In genomic region chr6:149483302-149483701, GRCh38 we compare ENCODE assay signal across 13 cellular contexts. TPM values are rescaled to one million over a fixed set of nuclear protein-coding genes. Genes with fewer than 3 reads are reported as not detected.
A peak's percentile ranks its signal among the peaks of the same experiment; 100 is the strongest.
DNase-seq lines count a peak whose midpoint lies in the region; ATAC-seq and TF ChIP-seq lines count a peak whose summit lies in the region.
"Had no signal": no experiment of that assay in that cellular context is flagged by ENCODE, and none has a peak within 500 bp of the region (broad histone marks: within the 10 kb centered on the region; RNA-seq: fewer than 3 reads in every experiment).

No MANE protein-coding gene starts in this region.

- peaks cover 30% of the 10 kb centered on the region for H3K36me3 ChIP-seq in OCI-LY3 (replicated peaks; ENCODE audit: low read depth, low read length)
- no peaks in the 10 kb centered on the region for H3K36me3 ChIP-seq in subcutaneous abdominal adipose tissue (ENCODE audit: control insufficient read depth in 5 of 5, insufficient read depth in 5 of 5, low read length in 5 of 5)
- H3K36me3 ChIP-seq in A673 (ENCODE audit: insufficient read depth, low read length, poor library complexity, severe bottlenecking), result no peaks in the 10 kb centered on the region

- no peaks in the 10 kb centered on the region for H3K27me3 Mint-ChIP-seq in activated T-cell treated with anti-CD3 and anti-CD28 coated beads, Interleukin-2, amount 50 U/mL, for 24 hours
- H3K27me3 Mint-ChIP-seq in effector memory CD8-positive, alpha-beta T cell, result no peaks in the 10 kb centered on the region

- CTCF ChIA-PET in A673 (lab: Charles Lee), result no interaction called here

- DNase-seq in activated T-cell treated with anti-CD3 and anti-CD28 coated beads, Interleukin-2, amount 50 U/mL, for 24 hours, result peak; percentile 27
- DNase-seq in activated T-cell treated with anti-CD3 and anti-CD28 coated beads for 4 hours (no peak), A673 (ENCODE audit: low spot score) (no peak), NCI-H1105 (lab: John Stamatoyannopoulos, UW) (no peak)
- DNase-seq in effector memory CD8-positive, alpha-beta T cell, result no peak
- DNase-seq: aorta, kidney glomerular epithelial cell, NCI-H526 treated with DMSO at 0.1 percent for 48 hours, retina had no signal

- intact Hi-C loops in A673 (cut with micrococcal nuclease; ENCODE audit: unreplicated experiment), result no loop called here

- peak overlapping the region; percentile 96 for H3K27ac Mint-ChIP-seq in activated T-cell treated with anti-CD3 and anti-CD28 coated beads, Interleukin-2, amount 50 U/mL, for 24 hours
- H3K27ac Mint-ChIP-seq in effector memory CD8-positive, alpha-beta T cell, result peak overlapping the region; percentile 99 to 100

- H3K4me3 Mint-ChIP-seq in activated T-cell treated with anti-CD3 and anti-CD28 coated beads, Interleukin-2, amount 50 U/mL, for 24 hours, result peak overlapping the region; percentile 95
- peak overlapping the region; percentile 86 to 98 for H3K4me3 Mint-ChIP-seq in effector memory CD8-positive, alpha-beta T cell

- H3K27me3 ChIP-seq in OCI-LY3 (ENCODE audit: low read depth, low read length) (no peaks in the 10 kb centered on the region), subcutaneous abdominal adipose tissue (ENCODE audit: control insufficient read depth in 5 of 5, insufficient read depth in 4 of 5, low read length in 5 of 5) (peaks cover 0 to 10% (median 7%) of the 10 kb centered on the region in 5 donors), A673 (replicated peaks; ENCODE audit: insufficient read depth, low read depth, low read length, poor library complexity) (no peaks in the 10 kb centered on the region)

- peaks cover 75% of the 10 kb centered on the region for H3K4me1 ChIP-seq in OCI-LY3 (ENCODE audit: low read length)
- H3K4me1 ChIP-seq in subcutaneous abdominal adipose tissue (ENCODE audit: control insufficient read depth in 5 of 5, insufficient read depth in 5 of 5, low read length in 5 of 5), result peaks cover 6 to 53% (median 40%) of the 10 kb centered on the region in 5 donors
- H3K4me1 ChIP-seq in A673 (ENCODE audit: insufficient read depth, low read length, poor library complexity, severe bottlenecking), result peaks cover 15% of the 10 kb centered on the region

- H3K9me3 Mint-ChIP-seq in activated T-cell treated with anti-CD3 and anti-CD28 coated beads, Interleukin-2, amount 50 U/mL, for 24 hours, result no peaks in the 10 kb centered on the region
- H3K9me3 Mint-ChIP-seq in effector memory CD8-positive, alpha-beta T cell, result no peaks in the 10 kb centered on the region

- peaks cover 17% of the 10 kb centered on the region for H4K20me1 ChIP-seq in OCI-LY3 (ENCODE audit: insufficient read depth, low read length)

- BruUV-seq in A673 (replicated peaks; lab: Mats Ljungman, UMichigan), result no TSS peak

- peaks cover 78% of the 10 kb centered on the region for H3K4me1 Mint-ChIP-seq in activated T-cell treated with anti-CD3 and anti-CD28 coated beads, Interleukin-2, amount 50 U/mL, for 24 hours (ENCODE audit: low read depth)
- peaks cover 50 to 64% of the 10 kb centered on the region in 2 donors for H3K4me1 Mint-ChIP-seq in effector memory CD8-positive, alpha-beta T cell (ENCODE audit: low read depth in 2 of 2)

- POLR2A ChIA-PET in A673 (lab: Charles Lee; ENCODE audit: low non-redundant PET), result no interaction called here

- peaks cover 64% of the 10 kb centered on the region for H3K36me3 Mint-ChIP-seq in activated T-cell treated with anti-CD3 and anti-CD28 coated beads, Interleukin-2, amount 50 U/mL, for 24 hours (ENCODE audit: low read depth)
- H3K36me3 Mint-ChIP-seq in effector memory CD8-positive, alpha-beta T cell (ENCODE audit: insufficient read depth), result peaks cover 54% of the 10 kb centered on the region

- H3K9me3 ChIP-seq in OCI-LY3 (ENCODE audit: insufficient read depth, low read length) (no peaks in the 10 kb centered on the region), subcutaneous abdominal adipose tissue (ENCODE audit: control insufficient read depth in 5 of 5, low read length in 5 of 5) (no peaks in the 10 kb centered on the region), A673 (ENCODE audit: low read depth, low read length, poor library complexity, severe bottlenecking) (no peaks in the 10 kb centered on the region)

- no peak overlapping the region for H2AFZ ChIP-seq in OCI-LY3 (ENCODE audit: low read depth, low read length)

- peak overlapping the region; percentile 84 for H3K4me3 ChIP-seq in OCI-LY3 (ENCODE audit: low read length)
- H3K4me3 ChIP-seq in subcutaneous abdominal adipose tissue (ENCODE audit: low read depth in 1 of 5, low read length in 5 of 5), result peak overlapping the region in 1 of 5 donors; percentile 16
- H3K4me3 ChIP-seq in A673 (ENCODE audit: low read depth, low read length, poor library complexity, severe bottlenecking), result no peak overlapping the region

- H3K27ac ChIP-seq in OCI-LY3 (ENCODE audit: low read length), result peak overlapping the region; percentile 99
- peak overlapping the region; percentile 75 for H3K27ac ChIP-seq in subcutaneous abdominal adipose tissue (ENCODE audit: low read depth, low read length)
- no peak overlapping the region for H3K27ac ChIP-seq in A673 (ENCODE audit: low read depth, low read length, poor library complexity, severe bottlenecking)
- H3K27ac ChIP-seq: KMS-11 had no signal

- ATAC-seq in effector memory CD8-positive, alpha-beta T cell (replicated peaks), result no peak
- no peak for ATAC-seq in GM18873 (IDR thresholded peaks at IDR 0.05; ENCODE audit: low FRiP score, unreplicated experiment)

- TF ChIP-seq CTCF in OCI-LY3 (IDR thresholded peaks at IDR 0.05; ENCODE audit: low read depth, low read length) (no peak), A673 (conservative IDR thresholded peaks at IDR 0.05; ENCODE audit: low read depth, low read length) (no peak)

- peaks cover 74% of the 10 kb centered on the region for H3K79me2 ChIP-seq in OCI-LY3 (ENCODE audit: low read length)

- H3K4me2 ChIP-seq in OCI-LY3 (ENCODE audit: low read length), result peak overlapping the region; percentile 96
- H3K4me2 ChIP-seq: KMS-11 had no signal

- H3K9ac ChIP-seq in OCI-LY3 (ENCODE audit: low read length) (peak overlapping the region; percentile 92), subcutaneous abdominal adipose tissue (ENCODE audit: low read length in 5 of 5) (no peak overlapping the region)
- H3K9ac ChIP-seq: KMS-11 had no signal

RNA-seq across cellular contexts. Expression of gene ZC3H12D, which starts 1.5 kb away (rescaled TPM):
- total RNA-seq in A673 (2021), result 0.30 and 0.33 TPM in 2 replicates
